In genomic region chr11:20025331-20025840, GRCh38 we compare ENCODE assay signal across 18 cellular contexts.
DNase-seq lines count a peak whose midpoint lies in the region; TF ChIP-seq lines count a peak whose summit lies in the region.
"Had no signal": no experiment of that assay in that cellular context is flagged by ENCODE, and none has a peak within 500 bp of the region (broad histone marks: within the 10 kb centered on the region; RNA-seq: fewer than 3 reads in every experiment).

No MANE protein-coding gene starts in this region.

- 17 to 28% methylated on average over 8 of the region's 8 CpGs for WGBS in endodermal cell (ENCODE audit: insufficient coverage in 1 of 2, insufficient read length in 1 of 2), 2 experiments

- H3K27ac ChIP-seq in endodermal cell (ENCODE audit: low read depth, low read length) (no peak overlapping the region), brain microvascular endothelial cell (no peak overlapping the region)
- H3K27ac ChIP-seq: ascending aorta had no signal

- peak overlapping the region; percentile 35 for H3K4me3 Mint-ChIP-seq in Caco-2 (ENCODE audit: unreplicated experiment)
- H3K4me3 Mint-ChIP-seq in endodermal cell, result peak overlapping the region; percentile 82
- no peak overlapping the region for H3K4me3 Mint-ChIP-seq in activated T-cell treated with anti-CD3 and anti-CD28 coated beads, Interleukin-2, amount 50 U/mL, for 24 hours

- no peaks in the 10 kb centered on the region for H3K27me3 Mint-ChIP-seq in Caco-2 (ENCODE audit: insufficient read depth, unreplicated experiment)
- H3K27me3 Mint-ChIP-seq in endodermal cell (ENCODE audit: insufficient read depth), result no peaks in the 10 kb centered on the region
- no peaks in the 10 kb centered on the region for H3K27me3 Mint-ChIP-seq in activated T-cell treated with anti-CD3 and anti-CD28 coated beads, Interleukin-2, amount 50 U/mL, for 24 hours

- H3K27ac Mint-ChIP-seq in Caco-2 (ENCODE audit: unreplicated experiment), result peak overlapping the region; percentile 26
- H3K27ac Mint-ChIP-seq in endodermal cell, result peak overlapping the region; percentile 69
- no peak overlapping the region for H3K27ac Mint-ChIP-seq in activated T-cell treated with anti-CD3 and anti-CD28 coated beads, Interleukin-2, amount 50 U/mL, for 24 hours

- H3K4me1 ChIP-seq in Caco-2 (peaks cover 90% of the 10 kb centered on the region), endodermal cell (ENCODE audit: control insufficient read depth, insufficient read depth, low read length) (peaks cover 26% of the 10 kb centered on the region)

- no peaks in the 10 kb centered on the region for H3K36me3 ChIP-seq in Caco-2 (ENCODE audit: control insufficient read depth, insufficient read depth, low read length)
- H3K36me3 ChIP-seq in endodermal cell (ENCODE audit: control insufficient read depth, insufficient read depth, low read length), result no peaks in the 10 kb centered on the region
- H3K36me3 ChIP-seq in brain microvascular endothelial cell (replicated peaks), result no peaks in the 10 kb centered on the region
- H3K36me3 ChIP-seq: ascending aorta had no signal

- intact Hi-C loops in Caco-2 (cut with micrococcal nuclease; ENCODE audit: unreplicated experiment) (no loop called here), posterior vena cava (cut with DNase I) (no loop called here)

- no peak overlapping the region for H3K9ac ChIP-seq in endodermal cell (ENCODE audit: extremely low read depth, low read length, poor library complexity, severe bottlenecking)
- H3K9ac ChIP-seq: SK-N-SH had no signal

- no TSS peak for BruUV-seq in Caco-2 (replicated peaks; lab: Mats Ljungman, UMichigan)

- TF ChIP-seq CTCF in Caco-2 (IDR thresholded peaks at IDR 0.05; ENCODE audit: insufficient read depth in 1 of 2, low read depth in 1 of 2, low read length in 1 of 2, severe bottlenecking in 1 of 2, unreplicated experiment in 1 of 2), result no peak
- TF ChIP-seq CTCF in endodermal cell (conservative IDR thresholded peaks at IDR 0.05), result peak; percentile 7
- no peak for TF ChIP-seq CTCF in brain microvascular endothelial cell (IDR thresholded peaks at IDR 0.05; ENCODE audit: low read depth, low read length, missing control alignments)

- no peak overlapping the region for H3K4me3 ChIP-seq in Caco-2 (ENCODE audit: low read depth, low read length)
- H3K4me3 ChIP-seq in endodermal cell (ENCODE audit: low read length), result no peak overlapping the region
- H3K4me3 ChIP-seq in brain microvascular endothelial cell (ENCODE audit: low read depth, low read length), result no peak overlapping the region
- H3K4me3 ChIP-seq: ascending aorta had no signal

- DNase-seq in Caco-2 (no peak), NCI-H69 (lab: John Stamatoyannopoulos, UW) (peak; percentile 36), endodermal cell (peak; percentile 75), midbrain (lab: John Stamatoyannopoulos, UW) (peak; percentile 33), brain microvascular endothelial cell (no peak), posterior vena cava (ENCODE audit: low spot score) (no peak)
- DNase-seq in activated T-cell treated with anti-CD3 and anti-CD28 coated beads, Interleukin-2, amount 50 U/mL, for 24 hours, result no peak
- DNase-seq in stimulated activated CD4-positive, alpha-beta T cell treated with anti-CD3 and anti-CD28 coated beads, Interleukin-1b, Interleukin-23, amount 100 ng/mL, for 48 hours, result no peak
- DNase-seq: activated naive CD4-positive, alpha-beta T cell treated with Interleukin-2 at 50 U/mL for 16 hours; head of caudate nucleus; KBM-7; NCI-H1092 treated with DMSO at 0.1 percent for 48 hours; NCI-H2081 treated with DMSO at 0.1 percent for 48 hours; SK-N-SH; stimulated activated CD4-positive, alpha-beta T cell treated with anti-CD3 and anti-CD28 coated beads, Interleukin-4, amount 100 ng/mL, for 4 hours; stimulated activated CD8-positive, alpha-beta memory T cell treated with anti-CD3 and anti-CD28 coated beads, Interleukin-4, amount 100 ng/mL, for 48 hours; T-helper 9 cell had no signal

- H3K27me3 ChIP-seq in Caco-2 (replicated peaks; ENCODE audit: control insufficient read depth, insufficient read depth, low read length), result no peaks in the 10 kb centered on the region
- H3K27me3 ChIP-seq in endodermal cell (ENCODE audit: control insufficient read depth, insufficient read depth, low read length, poor library complexity, severe bottlenecking), result no peaks in the 10 kb centered on the region
- no peaks in the 10 kb centered on the region for H3K27me3 ChIP-seq in brain microvascular endothelial cell (replicated peaks)
- H3K27me3 ChIP-seq: ascending aorta had no signal

- POLR2A ChIA-PET in Caco-2 (lab: Charles Lee), result no interaction called here

- CTCF ChIA-PET in Caco-2 (lab: Charles Lee), result interaction anchor here (1.7 kb wide), 1 partner anchor 23 kb away, joined by 4 read pairs; no protein-coding TSS in a partner anchor

- H3K9me3 ChIP-seq in Caco-2 (no peaks in the 10 kb centered on the region), endodermal cell (ENCODE audit: control insufficient read depth, low read length) (no peaks in the 10 kb centered on the region)
- H3K9me3 ChIP-seq: ascending aorta, SK-N-SH had no signal

- H3K36me3 Mint-ChIP-seq in Caco-2 (ENCODE audit: insufficient read depth, unreplicated experiment), result peaks cover 11% of the 10 kb centered on the region
- no peaks in the 10 kb centered on the region for H3K36me3 Mint-ChIP-seq in endodermal cell (ENCODE audit: low read depth)
- no peaks in the 10 kb centered on the region for H3K36me3 Mint-ChIP-seq in activated T-cell treated with anti-CD3 and anti-CD28 coated beads, Interleukin-2, amount 50 U/mL, for 24 hours (ENCODE audit: low read depth)

- in situ Hi-C loops in brain microvascular endothelial cell (cut with HindIII; ENCODE audit: low pct_ligation_motif_present, low sequenced_read_pairs), result no loop called here

- H3K9me3 Mint-ChIP-seq in Caco-2 (ENCODE audit: unreplicated experiment) (no peaks in the 10 kb centered on the region), endodermal cell (no peaks in the 10 kb centered on the region)
- no peaks in the 10 kb centered on the region for H3K9me3 Mint-ChIP-seq in activated T-cell treated with anti-CD3 and anti-CD28 coated beads, Interleukin-2, amount 50 U/mL, for 24 hours

- H3K4me1 Mint-ChIP-seq in Caco-2 (ENCODE audit: low read depth, unreplicated experiment), result peaks cover 37% of the 10 kb centered on the region
- peaks cover 58% of the 10 kb centered on the region for H3K4me1 Mint-ChIP-seq in endodermal cell
- no peaks in the 10 kb centered on the region for H3K4me1 Mint-ChIP-seq in activated T-cell treated with anti-CD3 and anti-CD28 coated beads, Interleukin-2, amount 50 U/mL, for 24 hours (ENCODE audit: low read depth)

Comparison
In these comparisons a context has a peak if more than half of its experiments do, and no peak if none do; other contexts are left out.
1. DNase-seq: peak in NCI-H69 (single experiment), endodermal cell (single experiment) and midbrain (single experiment); none in Caco-2 (0 of 2), brain microvascular endothelial cell (single experiment), activated T-cell treated with anti-CD3 and anti-CD28 coated beads, Interleukin-2, amount 50 U/mL, for 24 hours (single experiment), stimulated activated CD4-positive, alpha-beta T cell treated with anti-CD3 and anti-CD28 coated beads, Interleukin-1b, Interleukin-23, amount 100 ng/mL, for 48 hours (single experiment) and posterior vena cava (single experiment).